ENCODE assay signal across 15 cellular contexts in genomic region chr13:110319397-110319773, GRCh38. TPM values are rescaled to one million over a fixed set of nuclear protein-coding genes. Genes with fewer than 3 reads are reported as not detected.
A peak's percentile ranks its signal among the peaks of the same experiment; 100 is the strongest.
DNase-seq lines count a peak whose midpoint lies in the region; ATAC-seq and TF ChIP-seq lines count a peak whose summit lies in the region.
"Had no signal": no experiment of that assay in that cellular context is flagged by ENCODE, and none has a peak within 500 bp of the region (broad histone marks: within the 10 kb centered on the region; RNA-seq: fewer than 3 reads in every experiment).

No MANE protein-coding gene starts in this region.

- peaks cover 68% of the 10 kb centered on the region for H3K36me3 Mint-ChIP-seq in endothelial cell (ENCODE audit: low read depth, unreplicated experiment)
- peaks cover 45% of the 10 kb centered on the region for H3K36me3 Mint-ChIP-seq in osteocyte (ENCODE audit: unreplicated experiment)
- H3K36me3 Mint-ChIP-seq in T-helper 2 cell treated with Interferon-gamma antibody and Interleukin-4, amounts not matched to agents 5 μg/mL and 100 μg/mL, for 36 hours (ENCODE audit: low read depth) = no peaks in the 10 kb centered on the region
- no peaks in the 10 kb centered on the region for H3K36me3 Mint-ChIP-seq in activated CD4-positive, alpha-beta memory T cell treated with anti-CD3 and anti-CD28 coated beads, Interleukin-2, amount 10 ng/mL, durations not matched to agents 7 days and 5 days (ENCODE audit: low read depth)

- H3K27me3 ChIP-seq in right cardiac atrium (ENCODE audit: control insufficient read depth, insufficient read depth) = no peaks in the 10 kb centered on the region
- H3K27me3 ChIP-seq: tibial nerve had no signal

- no peak for TF ChIP-seq CTCF in endothelial cell (IDR thresholded peaks at IDR 0.05; ENCODE audit: unreplicated experiment)
- TF ChIP-seq CTCF in osteocyte (IDR thresholded peaks at IDR 0.05) = no peak

- peaks cover 32% of the 10 kb centered on the region for H3K4me1 ChIP-seq in right cardiac atrium (ENCODE audit: control insufficient read depth, insufficient read depth, low read length)

- no peaks in the 10 kb centered on the region for H3K9me3 ChIP-seq in right cardiac atrium (ENCODE audit: control insufficient read depth, low read length)
- H3K9me3 ChIP-seq: tibial nerve had no signal

- H3K27me3 Mint-ChIP-seq in endothelial cell (ENCODE audit: unreplicated experiment) (peaks cover 21% of the 10 kb centered on the region), osteocyte (ENCODE audit: unreplicated experiment) (no peaks in the 10 kb centered on the region)
- peaks cover 27% of the 10 kb centered on the region for H3K27me3 Mint-ChIP-seq in T-helper 2 cell treated with Interferon-gamma antibody and Interleukin-4, amounts not matched to agents 5 μg/mL and 100 μg/mL, for 36 hours (ENCODE audit: low read depth)
- H3K27me3 Mint-ChIP-seq in activated CD4-positive, alpha-beta memory T cell treated with anti-CD3 and anti-CD28 coated beads, Interleukin-2, amount 10 ng/mL, durations not matched to agents 7 days and 5 days = peaks cover 14% of the 10 kb centered on the region

- H3K4me1 Mint-ChIP-seq in endothelial cell (ENCODE audit: unreplicated experiment) (peaks cover 89% of the 10 kb centered on the region), osteocyte (ENCODE audit: unreplicated experiment) (peaks cover 92% of the 10 kb centered on the region)
- peaks cover 5% of the 10 kb centered on the region for H3K4me1 Mint-ChIP-seq in T-helper 2 cell treated with Interferon-gamma antibody and Interleukin-4, amounts not matched to agents 5 μg/mL and 100 μg/mL, for 36 hours (ENCODE audit: low read depth)
- peaks cover 4% of the 10 kb centered on the region for H3K4me1 Mint-ChIP-seq in activated CD4-positive, alpha-beta memory T cell treated with anti-CD3 and anti-CD28 coated beads, Interleukin-2, amount 10 ng/mL, durations not matched to agents 7 days and 5 days
- H3K4me1 Mint-ChIP-seq: activated T-helper 17 cell treated with anti-CD3 and anti-CD28 coated beads, Interleukin-2, amount 50 U/mL, for 72 hours had no signal

- H3K27ac ChIP-seq in right cardiac atrium (ENCODE audit: low read length) = peak overlapping the region; percentile 39

- ATAC-seq in right cardiac atrium (no peak), left ventricle myocardium superior (no peak)

- intact Hi-C loops in right cardiac atrium (cut with DNase I) = no loop called here
- intact Hi-C loops in left ventricle myocardium superior (cut with micrococcal nuclease) = no loop called here

- peak overlapping the region; percentile 73 for H3K4me3 Mint-ChIP-seq in endothelial cell (ENCODE audit: unreplicated experiment)
- H3K4me3 Mint-ChIP-seq in osteocyte (ENCODE audit: unreplicated experiment) = peak overlapping the region; percentile 26
- H3K4me3 Mint-ChIP-seq in T-helper 2 cell treated with Interferon-gamma antibody and Interleukin-4, amounts not matched to agents 5 μg/mL and 100 μg/mL, for 36 hours = no peak overlapping the region
- H3K4me3 Mint-ChIP-seq in activated CD4-positive, alpha-beta memory T cell treated with anti-CD3 and anti-CD28 coated beads, Interleukin-2, amount 10 ng/mL, durations not matched to agents 7 days and 5 days = no peak overlapping the region
- H3K4me3 Mint-ChIP-seq: activated T-helper 17 cell treated with anti-CD3 and anti-CD28 coated beads, Interleukin-2, amount 50 U/mL, for 72 hours; neural crest cell had no signal

- DNase-seq in right cardiac atrium = no peak
- no peak for DNase-seq in left ventricle myocardium superior
- DNase-seq in endothelial cell (ENCODE audit: low spot score) = no peak
- no peak for DNase-seq in osteocyte (ENCODE audit: extremely low spot score, unreplicated experiment)
- DNase-seq in hepatic stellate cell (ENCODE audit: low spot score) = no peak
- no peak for DNase-seq in T-helper 2 cell treated with Interferon-gamma antibody and Interleukin-4, amounts not matched to agents 5 μg/mL and 100 μg/mL, for 36 hours (ENCODE audit: low spot score)
- DNase-seq in activated CD4-positive, alpha-beta memory T cell treated with anti-CD3 and anti-CD28 coated beads, Interleukin-2, amount 10 ng/mL, durations not matched to agents 7 days and 5 days = no peak
- DNase-seq in AG08396 (ENCODE audit: low spot score) = no peak
- DNase-seq: activated CD4-positive, alpha-beta T cell treated with anti-CD3 and anti-CD28 coated beads for 1 hour; DMS153; NCI-H1092 treated with DMSO at 0.1 percent for 48 hours; NCI-H345 had no signal

- H3K4me3 ChIP-seq in right cardiac atrium (ENCODE audit: low read length) = no peak overlapping the region
- H3K4me3 ChIP-seq: tibial nerve had no signal

- CTCF ChIA-PET in activated CD4-positive, alpha-beta memory T cell treated with anti-CD3 and anti-CD28 coated beads, Interleukin-2, amount 10 ng/mL, durations not matched to agents 7 days and 5 days (lab: Charles Lee) = no interaction called here

- peak overlapping the region; percentile 92 for H3K27ac Mint-ChIP-seq in endothelial cell (ENCODE audit: unreplicated experiment)
- peak overlapping the region; percentile 88 for H3K27ac Mint-ChIP-seq in osteocyte (ENCODE audit: unreplicated experiment)
- H3K27ac Mint-ChIP-seq in T-helper 2 cell treated with Interferon-gamma antibody and Interleukin-4, amounts not matched to agents 5 μg/mL and 100 μg/mL, for 36 hours = no peak overlapping the region
- H3K27ac Mint-ChIP-seq in activated CD4-positive, alpha-beta memory T cell treated with anti-CD3 and anti-CD28 coated beads, Interleukin-2, amount 10 ng/mL, durations not matched to agents 7 days and 5 days = no peak overlapping the region
- H3K27ac Mint-ChIP-seq: activated T-helper 17 cell treated with anti-CD3 and anti-CD28 coated beads, Interleukin-2, amount 50 U/mL, for 72 hours had no signal

- WGBS in right cardiac atrium = 60% methylated on average over 4 of the region's 4 CpGs

- H3K9me3 Mint-ChIP-seq in endothelial cell (ENCODE audit: unreplicated experiment) (no peaks in the 10 kb centered on the region), osteocyte (ENCODE audit: unreplicated experiment) (no peaks in the 10 kb centered on the region)
- no peaks in the 10 kb centered on the region for H3K9me3 Mint-ChIP-seq in T-helper 2 cell treated with Interferon-gamma antibody and Interleukin-4, amounts not matched to agents 5 μg/mL and 100 μg/mL, for 36 hours
- peaks cover 4% of the 10 kb centered on the region for H3K9me3 Mint-ChIP-seq in activated CD4-positive, alpha-beta memory T cell treated with anti-CD3 and anti-CD28 coated beads, Interleukin-2, amount 10 ng/mL, durations not matched to agents 7 days and 5 days
- H3K9me3 Mint-ChIP-seq: activated T-helper 17 cell treated with anti-CD3 and anti-CD28 coated beads, Interleukin-2, amount 50 U/mL, for 72 hours had no signal

- POLR2A ChIA-PET in activated CD4-positive, alpha-beta memory T cell treated with anti-CD3 and anti-CD28 coated beads, Interleukin-2, amount 10 ng/mL, durations not matched to agents 7 days and 5 days (lab: Charles Lee) = no interaction called here

RNA-seq across cellular contexts. Expression of gene COL4A2, which starts 12.3 kb away (rescaled TPM):
- total RNA-seq in right cardiac atrium = 100 to 1,000 TPM in 3 of 4 donors, 10 to 100 TPM in 1; 84.7 to 268 (median 123) TPM
- 101 TPM for polyA plus RNA-seq in right cardiac atrium
- total RNA-seq in left ventricle myocardium superior = 126 TPM
- total RNA-seq in endothelial cell (ENCODE audit: unreplicated experiment) = 1,556 TPM
- total RNA-seq in osteocyte = 2,001 and 2,067 TPM in 2 replicates
- total RNA-seq in activated CD4-positive, alpha-beta memory T cell treated with anti-CD3 and anti-CD28 coated beads, Interleukin-2, amount 10 ng/mL, durations not matched to agents 7 days and 5 days = not detected

RNA-seq across cellular contexts. Expression of gene COL4A1, which starts 12.4 kb away (rescaled TPM):
- total RNA-seq in right cardiac atrium = 100 to 1,000 TPM in 3 of 4 donors, 10 to 100 TPM in 1; 91.9 to 267 (median 118) TPM
- polyA plus RNA-seq in right cardiac atrium = 69.8 TPM
- 119 TPM for total RNA-seq in left ventricle myocardium superior
- 2,720 TPM for total RNA-seq in endothelial cell (ENCODE audit: unreplicated experiment)
- total RNA-seq in osteocyte = 3,181 and 3,589 TPM in 2 replicates
- total RNA-seq in activated CD4-positive, alpha-beta memory T cell treated with anti-CD3 and anti-CD28 coated beads, Interleukin-2, amount 10 ng/mL, durations not matched to agents 7 days and 5 days = not detected
- total RNA-seq: activated T-helper 17 cell treated with anti-CD3 and anti-CD28 coated beads, Interleukin-2, amount 50 U/mL, for 72 hours had no signal

Comparison
In these comparisons a context has a peak if more than half of its experiments do, and no peak if none do; other contexts are left out.
1. H3K27ac Mint-ChIP-seq: peak in endothelial cell (single experiment) and osteocyte (single experiment); none in T-helper 2 cell treated with Interferon-gamma antibody and Interleukin-4, amounts not matched to agents 5 μg/mL and 100 μg/mL, for 36 hours (single experiment) and activated CD4-positive, alpha-beta memory T cell treated with anti-CD3 and anti-CD28 coated beads, Interleukin-2, amount 10 ng/mL, durations not matched to agents 7 days and 5 days (single experiment).
2. H3K4me3 Mint-ChIP-seq: peak in endothelial cell (single experiment) and osteocyte (single experiment); none in T-helper 2 cell treated with Interferon-gamma antibody and Interleukin-4, amounts not matched to agents 5 μg/mL and 100 μg/mL, for 36 hours (single experiment) and activated CD4-positive, alpha-beta memory T cell treated with anti-CD3 and anti-CD28 coated beads, Interleukin-2, amount 10 ng/mL, durations not matched to agents 7 days and 5 days (single experiment).
3. RNA of gene COL4A2, which starts 12.3 kb away (total RNA-seq): 2,001 to 2,067 TPM in osteocyte, 1,556 TPM in endothelial cell (single experiment), 84.7 to 268 TPM in right cardiac atrium and 126 TPM in left ventricle myocardium superior (single experiment); not detected in activated CD4-positive, alpha-beta memory T cell treated with anti-CD3 and anti-CD28 coated beads, Interleukin-2, amount 10 ng/mL, durations not matched to agents 7 days and 5 days; every median in the first group is over 10 times any median in the second.
4. RNA of gene COL4A1, which starts 12.4 kb away (total RNA-seq): 3,181 to 3,589 TPM in osteocyte, 2,720 TPM in endothelial cell (single experiment), 91.9 to 267 TPM in right cardiac atrium and 119 TPM in left ventricle myocardium superior (single experiment); not detected in activated CD4-positive, alpha-beta memory T cell treated with anti-CD3 and anti-CD28 coated beads, Interleukin-2, amount 10 ng/mL, durations not matched to agents 7 days and 5 days; every median in the first group is over 10 times any median in the second.